Comparison of ENCODE assay signal across 18 cellular contexts in genomic region chr5:66246621-66247020, GRCh38.
DNase-seq lines count a peak whose midpoint lies in the region; ATAC-seq, FAIRE-seq and TF ChIP-seq lines count a peak whose summit lies in the region.
"Had no signal": no experiment of that assay in that cellular context is flagged by ENCODE, and none has a peak within 500 bp of the region (broad histone marks: within the 10 kb centered on the region; RNA-seq: fewer than 3 reads in every experiment).

No MANE protein-coding gene starts in this region.

- H3K9me3 ChIP-seq in skeletal muscle satellite cell (replicated peaks; ENCODE audit: low read length): no peaks in the 10 kb centered on the region
- H3K9me3 ChIP-seq in ascending aorta: no peaks in the 10 kb centered on the region
- no peaks in the 10 kb centered on the region for H3K9me3 ChIP-seq in small intestine (ENCODE audit: control insufficient read depth, low read depth)
- H3K9me3 ChIP-seq: left lung, right atrium auricular region, SJCRH30 had no signal

- H3K27ac ChIP-seq in RWPE1 (no peak overlapping the region), ascending aorta (no peak overlapping the region), small intestine (ENCODE audit: low read depth in 1 of 2, low read length in 1 of 2) (no peak overlapping the region)
- H3K27ac ChIP-seq: left lung, right atrium auricular region, SJCRH30 had no signal

- POLR2A ChIA-PET in RWPE1 (lab: Yijun Ruan, JAX; ENCODE audit: low non-redundant PET): no interaction called here

- TF ChIP-seq CTCF in RWPE1 (conservative IDR thresholded peaks at IDR 0.05; ENCODE audit: low read depth) (no peak), ascending aorta (IDR thresholded peaks at IDR 0.05) (no peak)

- no peak overlapping the region for H3K9ac ChIP-seq in skeletal muscle satellite cell (ENCODE audit: low read depth, low read length)

- intact Hi-C loops in ascending aorta (cut with DNase I): no loop called here

- CTCF ChIA-PET in RWPE1 (lab: Yijun Ruan, JAX): no interaction called here

- H3K4me1 ChIP-seq in skeletal muscle satellite cell (ENCODE audit: control insufficient read depth, insufficient read depth, low read length) (peaks cover 13% of the 10 kb centered on the region), ascending aorta (no peaks in the 10 kb centered on the region), small intestine (ENCODE audit: control insufficient read depth in 2 of 2, insufficient read depth in 1 of 2, low read depth in 1 of 2, low read length in 1 of 2) (no peaks in the 10 kb centered on the region)
- H3K4me1 ChIP-seq: left lung, right atrium auricular region, SJCRH30 had no signal

- peaks cover 10% of the 10 kb centered on the region for H3K27me3 ChIP-seq in skeletal muscle satellite cell (ENCODE audit: control insufficient read depth, insufficient read depth, low read length)
- H3K27me3 ChIP-seq in ascending aorta: no peaks in the 10 kb centered on the region
- H3K27me3 ChIP-seq in small intestine (ENCODE audit: control insufficient read depth in 2 of 2, insufficient read depth in 2 of 2, low read length in 2 of 2): no peaks in the 10 kb centered on the region
- H3K27me3 ChIP-seq: left lung, right atrium auricular region, SJCRH30 had no signal

- H3K4me3 ChIP-seq in skeletal muscle satellite cell (ENCODE audit: low read length) (peak overlapping the region; percentile 3), ascending aorta (no peak overlapping the region), small intestine (ENCODE audit: low read depth in 1 of 2, low read length in 2 of 2) (no peak overlapping the region)
- H3K4me3 ChIP-seq: left lung, right atrium auricular region, SJCRH30 had no signal

- H3K36me3 ChIP-seq in skeletal muscle satellite cell (ENCODE audit: insufficient read depth, low read length): no peaks in the 10 kb centered on the region
- H3K36me3 ChIP-seq in ascending aorta: no peaks in the 10 kb centered on the region
- H3K36me3 ChIP-seq in small intestine (ENCODE audit: control insufficient read depth in 2 of 2, insufficient read depth in 2 of 2, low read length in 2 of 2): no peaks in the 10 kb centered on the region
- H3K36me3 ChIP-seq: left lung, right atrium auricular region, SJCRH30 had no signal

- WGBS in small intestine, 3 donors: 61 to 81% (median 68%) methylated on average over 6 of the region's 6 CpGs

- FAIRE-seq in small intestine (lab: Jason Lieb, UNC): no peak
- FAIRE-seq: endometrium had no signal

- ATAC-seq in GM18909 (IDR thresholded peaks at IDR 0.05; ENCODE audit: poor library complexity, unreplicated experiment) (no peak), HG02852 (IDR thresholded peaks at IDR 0.05; ENCODE audit: unreplicated experiment) (no peak)
- ATAC-seq: CD8-positive, alpha-beta T cell; left lung; natural killer cell; stimulated activated memory B cell treated with anti-CD40 and anti-IgM and Interleukin-4, amounts not matched to agents 10 μg/mL and 1 μg/mL and 100 μg/mL, for 72 hours had no signal

- peak; percentile 79 for DNase-seq in ELR (ENCODE audit: low read depth)
- DNase-seq in RWPE1 (ENCODE audit: low spot score): peak; percentile 69
- peak; percentile 42 for DNase-seq in fibroblast of gingiva (ENCODE audit: low read depth)
- no peak for DNase-seq in ascending aorta (ENCODE audit: low spot score in 2 of 2)
- DNase-seq in small intestine: no peak
- DNase-seq: activated gamma-delta T cell treated with Interleukin-2 at 50 U/mL for 16 hours; CD8-positive, alpha-beta T cell; H9; hippocampal formation; left lung; natural killer cell; SJCRH30 had no signal

- peak overlapping the region; percentile 47 for H3K4me2 ChIP-seq in skeletal muscle satellite cell (ENCODE audit: low read length)

Comparison
In these comparisons a context has a peak if more than half of its experiments do, and no peak if none do; other contexts are left out.
1. DNase-seq: peak in ELR (single experiment), RWPE1 (single experiment) and fibroblast of gingiva (single experiment); none in ascending aorta (0 of 2) and small intestine (single experiment).